In the genomic region with DNA sequence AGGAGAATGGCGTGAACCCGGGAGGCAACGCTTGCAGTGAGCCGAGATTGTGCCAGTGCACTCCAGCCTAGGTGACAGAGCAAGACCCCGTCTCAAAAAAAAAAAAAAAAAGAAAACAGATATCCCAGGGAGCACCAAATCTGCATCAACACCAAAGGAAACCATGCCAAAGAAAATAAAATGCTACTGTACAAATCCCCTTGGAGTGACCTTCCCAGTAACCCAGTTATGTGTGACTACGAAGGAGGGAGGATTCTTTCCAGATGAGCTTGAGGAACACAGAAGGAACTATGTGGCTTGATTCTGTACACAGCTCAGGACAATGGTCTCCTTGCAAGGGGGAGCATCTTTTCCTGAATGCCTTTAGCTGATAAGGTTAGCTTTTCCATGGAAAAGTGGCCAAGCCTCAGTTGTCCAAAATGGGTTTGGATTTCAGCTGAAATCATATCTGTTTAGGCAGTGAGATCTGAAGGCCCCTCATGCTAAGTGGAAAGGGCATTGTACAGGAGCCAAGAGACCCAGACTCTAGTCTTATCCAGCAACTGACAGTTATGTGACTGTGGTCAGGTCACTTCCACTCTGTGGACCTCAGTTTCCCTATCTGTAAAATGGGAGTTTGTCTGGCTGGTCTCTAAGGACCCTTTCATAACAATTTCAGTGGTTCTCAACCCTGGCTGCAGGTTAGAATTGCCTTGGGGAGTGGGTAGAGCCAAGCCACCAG, we compare ENCODE assay signal across 20 cellular contexts.
A peak's percentile ranks its signal among the peaks of the same experiment; 100 is the strongest.
DNase-seq lines count a peak whose midpoint lies in the region; TF ChIP-seq lines count a peak whose summit lies in the region.
"Had no signal": no experiment of that assay in that cellular context is flagged by ENCODE, and none has a peak within 500 bp of the region (broad histone marks: within the 10 kb centered on the region; RNA-seq: fewer than 3 reads in every experiment).

No MANE protein-coding gene starts in this region.

- H2BK12ac ChIP-seq in trophoblast cell (ENCODE audit: low read length) = peak overlapping the region; percentile 0

- H3K36me3 ChIP-seq in trophoblast cell (ENCODE audit: control insufficient read depth in 1 of 2, insufficient read depth in 2 of 2, low read length in 2 of 2) (no peaks in the 10 kb centered on the region), testis (ENCODE audit: low read depth, missing control alignments) (no peaks in the 10 kb centered on the region)
- H3K36me3 ChIP-seq: BE2C; BLaER1 treated with 17β-estradiol and CSF1 and Interleukin-3, amounts not matched to agents 10 nM and 100 nM; HAP-1 had no signal

- H3K9me3 ChIP-seq in trophoblast cell (ENCODE audit: insufficient read depth, low read depth, low read length) (peaks cover 2% of the 10 kb centered on the region), testis (no peaks in the 10 kb centered on the region)
- H3K9me3 ChIP-seq: A549, BE2C, HAP-1 had no signal

- H2AFZ ChIP-seq in trophoblast cell (ENCODE audit: insufficient read depth, low read length, poor library complexity) = no peak overlapping the region

- no peak overlapping the region for H3K4me2 ChIP-seq in trophoblast cell (ENCODE audit: low read length)
- H3K4me2 ChIP-seq: A549 had no signal

- intact Hi-C loops in testis (cut with DNase I; ENCODE audit: low total_unique reads) = no loop called here

- H3K27ac ChIP-seq in trophoblast cell (ENCODE audit: low read depth, low read length) (no peak overlapping the region), testis (no peak overlapping the region)
- H3K27ac ChIP-seq: A549; BLaER1 treated with 17β-estradiol and CSF1 and Interleukin-3, amounts not matched to agents 10 nM and 100 nM had no signal

- H3K23ac ChIP-seq in trophoblast cell (ENCODE audit: low read length) = no peak overlapping the region

- no peak overlapping the region for H3K9ac ChIP-seq in trophoblast cell (ENCODE audit: low read length)
- H3K9ac ChIP-seq: BLaER1 treated with 17β-estradiol and CSF1 and Interleukin-3, amounts not matched to agents 10 nM and 100 nM had no signal

- no peak overlapping the region for H2BK5ac ChIP-seq in trophoblast cell (ENCODE audit: low read depth, low read length, poor library complexity)

- H3K4me3 ChIP-seq in fibroblast of the aortic adventitia (ENCODE audit: low read depth, low read length) (no peak overlapping the region), trophoblast cell (ENCODE audit: low read depth, low read length) (no peak overlapping the region), testis (no peak overlapping the region)
- H3K4me3 ChIP-seq: A549; BLaER1 treated with 17β-estradiol and CSF1 and Interleukin-3, amounts not matched to agents 10 nM and 100 nM; HAP-1 had no signal

- H3K27me3 ChIP-seq in trophoblast cell (ENCODE audit: insufficient read depth, low read length) (no peaks in the 10 kb centered on the region), testis (no peaks in the 10 kb centered on the region)
- H3K27me3 ChIP-seq: BE2C; BLaER1 treated with 17β-estradiol and CSF1 and Interleukin-3, amounts not matched to agents 10 nM and 100 nM had no signal

- no CpG with 5 or more reads among the region's 6 CpGs for WGBS in trophoblast cell (ENCODE audit: extremely low coverage, insufficient coverage, insufficient read length)
- WGBS in testis, 2 donors = 82 to 85% methylated on average over 6 of the region's 6 CpGs

- TF ChIP-seq POLR2A in testis (IDR thresholded peaks at IDR 0.05) = no peak

- H3K18ac ChIP-seq in trophoblast cell (ENCODE audit: low read length) = no peak overlapping the region

- H4K12ac ChIP-seq in trophoblast cell (ENCODE audit: low read depth, low read length) = no peak overlapping the region

- H3K14ac ChIP-seq in trophoblast cell (ENCODE audit: low read length) = no peak overlapping the region

- no peak for TF ChIP-seq CTCF in fibroblast of the aortic adventitia (IDR thresholded peaks at IDR 0.05; ENCODE audit: insufficient read depth, low read length)
- TF ChIP-seq CTCF in testis (IDR thresholded peaks at IDR 0.05) = no peak

- peaks cover 1% of the 10 kb centered on the region for H3K79me2 ChIP-seq in trophoblast cell (ENCODE audit: control insufficient read depth, insufficient read depth, low read length, poor library complexity)

- H3K4me1 ChIP-seq in trophoblast cell (ENCODE audit: control insufficient read depth in 1 of 2, insufficient read depth in 2 of 2, low read length in 2 of 2) (peaks cover 8 to 9% of the 10 kb centered on the region in 2 experiments), testis (no peaks in the 10 kb centered on the region)
- H3K4me1 ChIP-seq: A549, BE2C, HAP-1 had no signal

- no peak overlapping the region for H4K91ac ChIP-seq in trophoblast cell (ENCODE audit: low read depth, low read length)

- no peak overlapping the region for H2AK5ac ChIP-seq in trophoblast cell (ENCODE audit: low read length)

- DNase-seq in EH (ENCODE audit: low read depth) = peak; percentile 48
- DNase-seq in RPMI7951 (ENCODE audit: low read depth) = peak; percentile 62
- peak; percentile 7 for DNase-seq in fibroblast of the aortic adventitia (ENCODE audit: low read depth)
- no peak for DNase-seq in trophoblast cell
- no peak for DNase-seq in DMS 273 (lab: John Stamatoyannopoulos, UW; ENCODE audit: unreplicated experiment)
- no peak for DNase-seq in central memory CD4-positive, alpha-beta T cell
- no peak for DNase-seq in testis
- DNase-seq: 8988T; ACHN; AML-193; BE2C; CD4-positive, alpha-beta T cell; CD8-positive, alpha-beta memory T cell; DMS53; DMS79 treated with DMSO at 0.1 percent for 48 hours; GOT3; HFFc6 had no signal

- no peak overlapping the region for H4K8ac ChIP-seq in trophoblast cell (ENCODE audit: low read depth, low read length)

- peak overlapping the region; percentile 36 for H2BK120ac ChIP-seq in trophoblast cell (ENCODE audit: insufficient read depth, low read length, poor library complexity)

- H3K4ac ChIP-seq in trophoblast cell (ENCODE audit: low read depth, low read length) = no peak overlapping the region

- H3K79me1 ChIP-seq in trophoblast cell (ENCODE audit: low read length) = peaks cover 17% of the 10 kb centered on the region

Comparison
In these comparisons a context has a peak if more than half of its experiments do, and no peak if none do; other contexts are left out.
1. DNase-seq: peak in EH (single experiment), RPMI7951 (single experiment) and fibroblast of the aortic adventitia (single experiment); none in trophoblast cell (0 of 2), DMS 273 (single experiment), central memory CD4-positive, alpha-beta T cell (single experiment) and testis (single experiment).